In the genomic region with DNA sequence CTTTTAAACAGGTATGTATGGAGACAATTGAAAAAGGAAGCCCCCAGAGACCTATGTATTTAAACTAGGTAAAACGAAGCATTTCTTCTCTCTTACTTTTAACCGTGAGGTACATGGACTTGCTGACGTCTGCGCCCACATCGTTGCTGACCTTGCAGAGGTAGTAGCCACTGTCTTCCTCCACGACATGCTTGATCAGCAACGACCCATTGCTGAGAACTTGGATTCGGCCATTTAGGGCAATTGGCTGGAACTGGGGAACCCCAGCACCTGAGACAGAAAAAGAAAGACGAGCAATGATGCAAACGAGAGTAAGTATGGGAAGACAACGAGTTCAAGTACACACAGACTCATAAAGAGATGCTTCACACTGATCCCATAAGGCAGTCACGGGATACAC, we compare ENCODE assay signal across 24 cellular contexts.
"Had no signal": no experiment of that assay in that cellular context is flagged by ENCODE, and none has a peak within 500 bp of the region (broad histone marks: within the 10 kb centered on the region; RNA-seq: fewer than 3 reads in every experiment).

No MANE protein-coding gene starts in this region.

- H3K27me3 Mint-ChIP-seq: dendritic cell treated with granulocyte-macrophage colony-stimulating factor and Interleukin-4, amounts not matched to agents 40 ng/mL and 50 ng/mL, for 4 days; effector memory CD8-positive, alpha-beta T cell; naive B cell had no signal

- H3K4me1 ChIP-seq: colonic mucosa, esophagus squamous epithelium, gastrocnemius medialis, left lung, lower lobe of right lung had no signal

- H3K27ac Mint-ChIP-seq: dendritic cell treated with granulocyte-macrophage colony-stimulating factor and Interleukin-4, amounts not matched to agents 40 ng/mL and 50 ng/mL, for 4 days; effector memory CD8-positive, alpha-beta T cell; endodermal cell; mesothelial cell of epicardium; naive B cell had no signal

- H3K4me3 ChIP-seq: colonic mucosa, esophagus squamous epithelium, gastrocnemius medialis, heart right ventricle, left lung, lower lobe of right lung, mucosa of descending colon had no signal

- DNase-seq: colonic mucosa; cortex of kidney; effector CD8-positive, alpha-beta T cell; effector memory CD8-positive, alpha-beta T cell; endodermal cell; erythroblast; esophagus squamous epithelium; foreskin fibroblast; foreskin melanocyte; gastrocnemius medialis; glutamatergic neuron; head of caudate nucleus; heart right ventricle; hippocampal formation; left cardiac atrium; left lung; left ventricle myocardium superior; lower lobe of right lung; mesenchymal stem cell; mucosa of descending colon; naive B cell had no signal

- H3K9me3 Mint-ChIP-seq: endodermal cell had no signal

- H3K36me3 Mint-ChIP-seq: mesothelial cell of epicardium, naive B cell had no signal

- H3K4me3 Mint-ChIP-seq: dendritic cell treated with granulocyte-macrophage colony-stimulating factor and Interleukin-4, amounts not matched to agents 40 ng/mL and 50 ng/mL, for 4 days; effector memory CD8-positive, alpha-beta T cell; endodermal cell; mesothelial cell of epicardium; naive B cell had no signal

- H3K4me1 Mint-ChIP-seq: mesothelial cell of epicardium, naive B cell had no signal

- H3K36me3 ChIP-seq: colonic mucosa, esophagus squamous epithelium, gastrocnemius medialis, heart right ventricle, left lung, lower lobe of right lung had no signal

- H3K9me3 ChIP-seq: colonic mucosa, esophagus squamous epithelium, gastrocnemius medialis, lower lobe of right lung had no signal

- H3K27me3 ChIP-seq: colonic mucosa, esophagus squamous epithelium, gastrocnemius medialis, left lung had no signal

- H3K27ac ChIP-seq: colonic mucosa, epithelial cell of prostate, esophagus squamous epithelium, gastrocnemius medialis, heart right ventricle, left lung, lower lobe of right lung had no signal
